Comparison of ENCODE assay signal across 11 cellular contexts in the genomic region with DNA sequence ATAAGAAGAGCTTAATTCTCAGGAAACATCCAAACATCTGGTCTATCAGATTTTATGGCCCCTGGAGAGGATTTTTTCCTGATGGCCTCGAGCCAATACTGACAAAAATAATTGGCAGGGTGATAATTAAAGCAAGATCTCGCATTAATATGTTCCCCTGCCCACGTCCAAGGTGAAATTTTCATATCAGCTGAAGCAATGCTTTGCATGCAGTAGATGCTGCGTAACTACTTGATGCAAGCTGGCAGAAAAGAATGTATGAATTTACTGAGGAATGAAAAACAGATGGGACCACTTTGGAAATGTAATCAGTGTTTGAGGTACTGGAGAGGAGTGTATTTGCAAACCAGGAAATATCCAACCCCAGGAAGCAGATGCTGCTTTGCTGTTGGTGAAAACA. TPM values are rescaled to one million over a fixed set of nuclear protein-coding genes. Genes with fewer than 3 reads are reported as not detected.
DNase-seq lines count a peak whose midpoint lies in the region; ATAC-seq lines count a peak whose summit lies in the region.
"Had no signal": no experiment of that assay in that cellular context is flagged by ENCODE, and none has a peak within 500 bp of the region (broad histone marks: within the 10 kb centered on the region; RNA-seq: fewer than 3 reads in every experiment).

No MANE protein-coding gene starts in this region.

- no peak overlapping the region for H3K27ac ChIP-seq in ACC112 (ENCODE audit: low read depth, low read length)

- peaks cover 0 to 4% of the 10 kb centered on the region in 2 donors for H3K4me1 Mint-ChIP-seq in immature natural killer cell

- H3K36me3 ChIP-seq in ACC112 (ENCODE audit: insufficient read depth, low read length) = no peaks in the 10 kb centered on the region

- no peaks in the 10 kb centered on the region for H3K79me2 ChIP-seq in ACC112 (ENCODE audit: control insufficient read depth, insufficient read depth, low read length, unreplicated experiment)

- DNase-seq in GM04504 (ENCODE audit: low read depth) (peak; percentile 27), NCI-H69 (lab: John Stamatoyannopoulos, UW) (peak; percentile 76), fibroblast of peridontal ligament (ENCODE audit: extremely low read depth) (peak; percentile 96), immature natural killer cell (no peak)
- DNase-seq in activated effector memory CD4-positive, alpha-beta T cell treated with anti-CD3 and anti-CD28 coated beads, Interleukin-2, amount 50 U/mL, for 16 hours = no peak
- DNase-seq: NCI-H187 had no signal

- ATAC-seq in HG03439 (IDR thresholded peaks at IDR 0.05; ENCODE audit: unreplicated experiment) (no peak), HG03342 (IDR thresholded peaks at IDR 0.05; ENCODE audit: unreplicated experiment) (no peak)

- no peaks in the 10 kb centered on the region for H3K36me3 Mint-ChIP-seq in immature natural killer cell
- H3K36me3 Mint-ChIP-seq: CD14-positive monocyte had no signal

- H2AFZ ChIP-seq in ACC112 (ENCODE audit: low read length, unreplicated experiment) = peak overlapping the region; percentile 39

- no peaks in the 10 kb centered on the region for H3K4me1 ChIP-seq in ACC112 (ENCODE audit: control insufficient read depth, insufficient read depth, low read length, unreplicated experiment)

- H3K4me3 ChIP-seq in ACC112 (ENCODE audit: low read depth, low read length) = no peak overlapping the region

- no peak overlapping the region for H3K27ac Mint-ChIP-seq in immature natural killer cell
- H3K27ac Mint-ChIP-seq: activated naive CD8-positive, alpha-beta T cell treated with anti-CD3 and anti-CD28 coated beads, Interleukin-2, amount 50 U/mL, for 24 hours had no signal

- no peaks in the 10 kb centered on the region for H3K9me3 Mint-ChIP-seq in immature natural killer cell
- H3K9me3 Mint-ChIP-seq: activated naive CD8-positive, alpha-beta T cell treated with anti-CD3 and anti-CD28 coated beads, Interleukin-2, amount 50 U/mL, for 24 hours; CD14-positive monocyte had no signal

- H3K27me3 ChIP-seq in ACC112 (ENCODE audit: insufficient read depth, low read length) = no peaks in the 10 kb centered on the region

- peaks cover 0 to 10% (median 4%) of the 10 kb centered on the region in 3 donors for H3K27me3 Mint-ChIP-seq in immature natural killer cell (ENCODE audit: low read depth in 3 of 3)

- H3K4me3 Mint-ChIP-seq in immature natural killer cell = no peak overlapping the region
- H3K4me3 Mint-ChIP-seq: activated naive CD8-positive, alpha-beta T cell treated with anti-CD3 and anti-CD28 coated beads, Interleukin-2, amount 50 U/mL, for 24 hours had no signal

RNA-seq across cellular contexts. Expression of gene REST, which starts 36.8 kb away (rescaled TPM):
- 100 to 1,000 TPM; 106 to 193 (median 144) TPM for polyA plus RNA-seq in immature natural killer cell

RNA-seq across cellular contexts. Expression of gene SPINK2, which starts 49.4 kb away (rescaled TPM):
- polyA plus RNA-seq in immature natural killer cell = 10 to 100 TPM; 17.0 to 96.4 (median 68.9) TPM
- polyA plus RNA-seq: CD14-positive monocyte had no signal

Comparison
In these comparisons a context has a peak if more than half of its experiments do, and no peak if none do; other contexts are left out.
1. DNase-seq: peak in GM04504 (single experiment), NCI-H69 (single experiment) and fibroblast of peridontal ligament (single experiment); none in immature natural killer cell (0 of 3) and activated effector memory CD4-positive, alpha-beta T cell treated with anti-CD3 and anti-CD28 coated beads, Interleukin-2, amount 50 U/mL, for 16 hours (single experiment).